In the genomic region with DNA sequence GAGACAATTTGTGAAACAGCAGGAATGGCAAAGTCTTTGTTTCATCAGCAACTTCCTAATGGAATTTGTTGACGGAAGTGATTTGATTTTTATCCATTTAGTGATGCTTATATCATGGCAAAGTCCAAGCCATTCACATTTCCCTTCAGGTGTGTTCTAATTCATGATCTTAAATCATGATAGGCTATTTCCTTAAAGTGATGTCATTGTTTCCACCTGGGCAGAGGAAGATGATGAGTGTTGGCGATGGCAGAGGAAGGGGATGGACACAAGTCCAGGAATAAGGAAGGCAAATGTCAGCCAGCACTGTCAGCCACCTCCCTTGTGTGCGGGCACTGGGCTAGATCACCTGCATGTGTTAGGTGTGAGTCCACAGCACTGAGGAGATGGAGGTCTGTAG, we compare ENCODE assay signal across 30 cellular contexts.
"Had no signal": no experiment of that assay in that cellular context is flagged by ENCODE, and none has a peak within 500 bp of the region (broad histone marks: within the 10 kb centered on the region; RNA-seq: fewer than 3 reads in every experiment).

No MANE protein-coding gene starts in this region.

- H3K9me3 Mint-ChIP-seq: naive thymus-derived CD8-positive, alpha-beta T cell; natural killer cell treated with Interleukin-12 subunit alpha and Interleukin-12 subunit beta and Interleukin-15 and Interleukin-18, amount 100 ng/mL, for 72 hours; neural progenitor cell; stimulated activated naive B cell treated with anti-CD40 and anti-IgM and Interleukin-4, amounts not matched to agents 10 μg/mL and 1 μg/mL and 100 μg/mL, for 72 hours; stimulated activated naive CD8-positive, alpha-beta T cell treated with anti-CD3 and anti-CD28 coated beads, Interleukin-15, Interleukin-2, amounts not matched to agents 100 ng/mL and 50 ng/mL, for 24 hours had no signal

- H3K27ac ChIP-seq: neural progenitor cell, ovary, parathyroid adenoma, psoas muscle, skin epidermis, spleen, stomach, thoracic aorta, thyroid gland, tibial nerve, upper lobe of left lung, vagina had no signal

- H3K4me2 ChIP-seq: neural progenitor cell, smooth muscle cell had no signal

- H3K9ac ChIP-seq: neural progenitor cell, parathyroid adenoma had no signal

- H3K4me3 ChIP-seq: neural progenitor cell, ovary, psoas muscle, skin epidermis, smooth muscle cell, spleen, stomach, thoracic aorta, thyroid gland, tibial nerve, upper lobe of left lung, vagina had no signal

- H3K4me1 ChIP-seq: psoas muscle, spleen, thyroid gland had no signal

- H3K27me3 Mint-ChIP-seq: naive thymus-derived CD8-positive, alpha-beta T cell; natural killer cell treated with Interleukin-12 subunit alpha and Interleukin-12 subunit beta and Interleukin-15 and Interleukin-18, amount 100 ng/mL, for 72 hours; stimulated activated naive B cell treated with anti-CD40 and anti-IgM and Interleukin-4, amounts not matched to agents 10 μg/mL and 1 μg/mL and 100 μg/mL, for 72 hours; stimulated activated naive CD8-positive, alpha-beta T cell treated with anti-CD3 and anti-CD28 coated beads, Interleukin-15, Interleukin-2, amounts not matched to agents 100 ng/mL and 50 ng/mL, for 24 hours had no signal

- FAIRE-seq: urothelium cell line had no signal

- H3K9me3 ChIP-seq: ovary, psoas muscle, spleen, stomach, thoracic aorta, thyroid gland, tibial nerve, upper lobe of left lung, vagina had no signal

- H3K27me3 ChIP-seq: neural progenitor cell, ovary, spleen, stomach, thyroid gland, tibial nerve, upper lobe of left lung, vagina had no signal

- H3K36me3 Mint-ChIP-seq: natural killer cell treated with Interleukin-12 subunit alpha and Interleukin-12 subunit beta and Interleukin-15 and Interleukin-18, amount 100 ng/mL, for 72 hours had no signal

- ATAC-seq: naive thymus-derived CD8-positive, alpha-beta T cell; natural killer cell treated with Interleukin-12 subunit alpha and Interleukin-12 subunit beta and Interleukin-15 and Interleukin-18, amount 100 ng/mL, for 72 hours; psoas muscle; right cardiac atrium; sciatic nerve; stimulated activated naive B cell treated with anti-CD40 and anti-IgM and Interleukin-4, amounts not matched to agents 10 μg/mL and 1 μg/mL and 100 μg/mL, for 72 hours had no signal

- H2AFZ ChIP-seq: neural progenitor cell, parathyroid adenoma had no signal

- H3K27ac Mint-ChIP-seq: natural killer cell treated with Interleukin-12 subunit alpha and Interleukin-12 subunit beta and Interleukin-15 and Interleukin-18, amount 100 ng/mL, for 72 hours; neural progenitor cell; progenitor cell of endocrine pancreas; stimulated activated naive B cell treated with anti-CD40 and anti-IgM and Interleukin-4, amounts not matched to agents 10 μg/mL and 1 μg/mL and 100 μg/mL, for 72 hours; stimulated activated naive CD8-positive, alpha-beta T cell treated with anti-CD3 and anti-CD28 coated beads, Interleukin-15, Interleukin-2, amounts not matched to agents 100 ng/mL and 50 ng/mL, for 24 hours had no signal

- H3K36me3 ChIP-seq: neural progenitor cell, ovary, stomach, thoracic aorta, thyroid gland, tibial nerve, upper lobe of left lung, vagina had no signal

- H3K4me3 Mint-ChIP-seq: naive thymus-derived CD8-positive, alpha-beta T cell; natural killer cell treated with Interleukin-12 subunit alpha and Interleukin-12 subunit beta and Interleukin-15 and Interleukin-18, amount 100 ng/mL, for 72 hours; neural progenitor cell; stimulated activated naive B cell treated with anti-CD40 and anti-IgM and Interleukin-4, amounts not matched to agents 10 μg/mL and 1 μg/mL and 100 μg/mL, for 72 hours; stimulated activated naive CD8-positive, alpha-beta T cell treated with anti-CD3 and anti-CD28 coated beads, Interleukin-15, Interleukin-2, amounts not matched to agents 100 ng/mL and 50 ng/mL, for 24 hours had no signal

- DNase-seq: naive thymus-derived CD8-positive, alpha-beta T cell; occipital lobe; ovary; posterior cingulate gyrus; psoas muscle; right cardiac atrium; spleen; stimulated activated CD4-positive, alpha-beta T cell treated with anti-CD3 and anti-CD28 coated beads, Interleukin-12 subunit alpha, Interleukin-12 subunit beta, amount 100 ng/mL, for 4 hours; stimulated activated CD4-positive, alpha-beta T cell treated with anti-CD3 and anti-CD28 coated beads, Interleukin-1b, Interleukin-23, amount 100 ng/mL, for 48 hours; stimulated activated CD4-positive, alpha-beta T cell treated with anti-CD3 and anti-CD28 coated beads, Interleukin-4, amount 100 ng/mL, for 1 hour; stimulated activated CD4-positive, alpha-beta T cell treated with anti-CD3 and anti-CD28 coated beads, Interleukin-4, amount 100 ng/mL, for 4 hours; stimulated activated CD8-positive, alpha-beta memory T cell treated with anti-CD3 and anti-CD28 coated beads, Interleukin-4, amount 100 ng/mL, for 48 hours; stimulated activated naive B cell treated with anti-CD40 and anti-IgM and Interleukin-4, amounts not matched to agents 10 μg/mL and 1 μg/mL and 100 μg/mL, for 72 hours; stimulated activated naive CD4-positive, alpha-beta T cell treated with Interleukin-2 at 50 U/mL for 16 hours; stomach; thyroid gland; trophoblast cell; upper lobe of left lung had no signal
